17 cellular contexts compared by ENCODE assay signal in genomic region chr4:76705497-76705896, GRCh38.
DNase-seq lines count a peak whose midpoint lies in the region; ATAC-seq and TF ChIP-seq lines count a peak whose summit lies in the region.
"Had no signal": no experiment of that assay in that cellular context is flagged by ENCODE, and none has a peak within 500 bp of the region (broad histone marks: within the 10 kb centered on the region; RNA-seq: fewer than 3 reads in every experiment).

No MANE protein-coding gene starts in this region.

- H3K36me3 ChIP-seq in HCT116 (ENCODE audit: control insufficient read depth in 1 of 2, insufficient read depth in 2 of 2, low read length in 2 of 2): no peaks in the 10 kb centered on the region; a peak in 1 of 4 replicates
- H3K36me3 ChIP-seq in gastroesophageal sphincter: no peaks in the 10 kb centered on the region
- H3K36me3 ChIP-seq in thoracic aorta: no peaks in the 10 kb centered on the region

- RAD21 ChIA-PET in HCT116 (lab: Charles Lee; ENCODE audit: low non-redundant PET in 1 of 2, low total read pairs in 2 of 2, uncharacterized antibody in 2 of 2, unreplicated experiment in 2 of 2): no interaction called here

- H3K27ac ChIP-seq in HCT116 (ENCODE audit: low read depth, low read length): peak overlapping the region; percentile 86
- H3K27ac ChIP-seq in gastroesophageal sphincter: peak overlapping the region in 3 of 4 donors; percentile 20 to 72 (median 64)
- H3K27ac ChIP-seq in thoracic aorta: peak overlapping the region; percentile 69 to 76

- ATAC-seq in HCT116: no peak
- ATAC-seq in gastroesophageal sphincter: no peak
- no peak for ATAC-seq in thoracic aorta (ENCODE audit: insufficient number of reproducible peaks, low FRiP score, low read depth)
- ATAC-seq in GM18868 (IDR thresholded peaks at IDR 0.05; ENCODE audit: unreplicated experiment): no peak
- ATAC-seq: activated naive CD4-positive, alpha-beta T cell treated with anti-CD3 and anti-CD28 coated beads, Interleukin-2, amount 50 U/mL, for 72 hours; effector memory CD8-positive, alpha-beta T cell had no signal

- H3K4me2 ChIP-seq in HCT116 (ENCODE audit: low read length): peak overlapping the region; percentile 69

- H3K9me3 Mint-ChIP-seq in activated T-helper 1 cell treated with anti-CD3 and anti-CD28 coated beads, Interleukin-12 subunit alpha, Interleukin-12 subunit beta, Interleukin-2, Interleukin-4 antibody, amounts not matched to agents 30 ng/mL and 10 ng/mL and 1 ng/mL, durations not matched to agents 14 hours and 24 hours and 36 hours: no peaks in the 10 kb centered on the region
- H3K9me3 Mint-ChIP-seq: activated naive CD4-positive, alpha-beta T cell treated with anti-CD3 and anti-CD28 coated beads, Interleukin-2, amount 50 U/mL, for 72 hours; effector memory CD8-positive, alpha-beta T cell had no signal

- H3K9me2 ChIP-seq in HCT116 (ENCODE audit: insufficient read depth): no peaks in the 10 kb centered on the region

- H3K27me3 ChIP-seq in HCT116 (ENCODE audit: insufficient read depth, low read length): no peaks in the 10 kb centered on the region
- no peaks in the 10 kb centered on the region for H3K27me3 ChIP-seq in gastroesophageal sphincter
- no peaks in the 10 kb centered on the region for H3K27me3 ChIP-seq in thoracic aorta (replicated peaks; ENCODE audit: insufficient read depth)

- peaks cover 6% of the 10 kb centered on the region for H3K27me3 Mint-ChIP-seq in activated T-helper 1 cell treated with anti-CD3 and anti-CD28 coated beads, Interleukin-12 subunit alpha, Interleukin-12 subunit beta, Interleukin-2, Interleukin-4 antibody, amounts not matched to agents 30 ng/mL and 10 ng/mL and 1 ng/mL, durations not matched to agents 14 hours and 24 hours and 36 hours (ENCODE audit: insufficient read depth)

- H3K4me3 Mint-ChIP-seq in activated T-helper 1 cell treated with anti-CD3 and anti-CD28 coated beads, Interleukin-12 subunit alpha, Interleukin-12 subunit beta, Interleukin-2, Interleukin-4 antibody, amounts not matched to agents 30 ng/mL and 10 ng/mL and 1 ng/mL, durations not matched to agents 14 hours and 24 hours and 36 hours: no peak overlapping the region
- H3K4me3 Mint-ChIP-seq: B cell; effector memory CD8-positive, alpha-beta T cell had no signal

- TF ChIP-seq CTCF in HCT116 (IDR thresholded peaks at IDR 0.05 in 2 of 3, conservative IDR thresholded peaks at IDR 0.05 in 1 of 3; ENCODE audit: borderline replicate concordance in 1 of 3, insufficient read depth in 1 of 3, low read depth in 2 of 3, low read length in 2 of 3) (no peak), astrocyte of the spinal cord (IDR thresholded peaks at IDR 0.05; ENCODE audit: low read depth, low read length) (no peak), gastroesophageal sphincter (IDR thresholded peaks at IDR 0.05) (no peak), thoracic aorta (IDR thresholded peaks at IDR 0.05) (no peak)

- no peaks in the 10 kb centered on the region for H3K4me1 Mint-ChIP-seq in activated T-helper 1 cell treated with anti-CD3 and anti-CD28 coated beads, Interleukin-12 subunit alpha, Interleukin-12 subunit beta, Interleukin-2, Interleukin-4 antibody, amounts not matched to agents 30 ng/mL and 10 ng/mL and 1 ng/mL, durations not matched to agents 14 hours and 24 hours and 36 hours (ENCODE audit: low read depth)
- H3K4me1 Mint-ChIP-seq: B cell had no signal

- no peaks in the 10 kb centered on the region for H4K20me1 ChIP-seq in HCT116 (ENCODE audit: insufficient read depth)

- no peak overlapping the region for H3K9ac ChIP-seq in HCT116 (ENCODE audit: low read length)

- no peak for TF ChIP-seq RAD21 in HCT116 (IDR thresholded peaks at IDR 0.05; ENCODE audit: low read depth)

- BruUV-seq in HCT116 (replicated peaks; lab: Mats Ljungman, UMichigan): no TSS peak

- intact Hi-C loops in HCT116 (cut with micrococcal nuclease): no loop called here
- intact Hi-C loops in activated T-helper 1 cell treated with anti-CD3 and anti-CD28 coated beads, Interleukin-12 subunit alpha, Interleukin-12 subunit beta, Interleukin-2, Interleukin-4 antibody, amounts not matched to agents 30 ng/mL and 10 ng/mL and 1 ng/mL, durations not matched to agents 14 hours and 24 hours and 36 hours (cut with micrococcal nuclease): no loop called here

- H3K79me2 ChIP-seq in HCT116 (ENCODE audit: insufficient read depth, low read length): peaks cover 41% of the 10 kb centered on the region

- DNase-seq in HCT116 (ENCODE audit: low read depth, low spot score) (no peak), astrocyte of the spinal cord (ENCODE audit: low read depth, low spot score) (peak; percentile 40), thoracic aorta (ENCODE audit: low spot score) (no peak), NCI-H524 (lab: John Stamatoyannopoulos, UW) (no peak), DMS53 (lab: John Stamatoyannopoulos, UW) (no peak)
- no peak for DNase-seq in activated T-helper 1 cell treated with anti-CD3 and anti-CD28 coated beads, Interleukin-12 subunit alpha, Interleukin-12 subunit beta, Interleukin-2, Interleukin-4 antibody, amounts not matched to agents 30 ng/mL and 10 ng/mL and 1 ng/mL, durations not matched to agents 14 hours and 24 hours and 36 hours (ENCODE audit: low spot score)
- DNase-seq: activated CD4-positive, alpha-beta T cell treated with anti-CD3 and anti-CD28 coated beads, Interleukin-2, amount 50 U/mL, for 48 hours; activated T-cell treated with anti-CD3 and anti-CD28 coated beads, Interleukin-2, amount 50 U/mL, for 1 hour; DMS153; effector memory CD8-positive, alpha-beta T cell; NCI-H1417; NCI-H2171; NCI-H748 treated with DMSO at 0.1 percent for 48 hours had no signal

- TF ChIP-seq EP300 in gastroesophageal sphincter (IDR thresholded peaks at IDR 0.05): no peak

- H3K4me1 ChIP-seq in HCT116 (ENCODE audit: control insufficient read depth in 1 of 2, insufficient read depth in 2 of 2, low read length in 2 of 2) (peaks cover 39 to 53% of the 10 kb centered on the region in 2 experiments), gastroesophageal sphincter (peaks cover 8 to 62% (median 31%) of the 10 kb centered on the region in 3 donors), thoracic aorta (ENCODE audit: control insufficient read depth in 1 of 2, low read depth in 2 of 2) (peaks cover 48 to 94% of the 10 kb centered on the region in 2 donors)

- H3K4me3 ChIP-seq in HCT116 (replicated peaks in 1 of 2; ENCODE audit: low read depth in 1 of 2, low read length in 2 of 2) (no peak overlapping the region), astrocyte of the spinal cord (ENCODE audit: low read depth, low read length) (no peak overlapping the region), gastroesophageal sphincter (no peak overlapping the region), thoracic aorta (no peak overlapping the region)

- 40 to 45% methylated on average over 1 of the region's 1 CpG for WGBS in gastroesophageal sphincter (ENCODE audit: low coverage in 1 of 2), 2 donors

- POLR2A ChIA-PET in HCT116 (lab: Charles Lee): no interaction called here

- CTCF ChIA-PET in HCT116 (lab: Charles Lee): no interaction called here

- in situ Hi-C loops in astrocyte of the spinal cord (cut with HindIII; ENCODE audit: low sequenced_read_pairs): no loop called here

- H3K9me3 ChIP-seq in HCT116 (ENCODE audit: control insufficient read depth in 1 of 2, insufficient read depth in 1 of 2, low read depth in 1 of 2, low read length in 2 of 2) (no peaks in the 10 kb centered on the region), gastroesophageal sphincter (no peaks in the 10 kb centered on the region), thoracic aorta (no peaks in the 10 kb centered on the region)

- H2AFZ ChIP-seq in HCT116 (ENCODE audit: low read depth, low read length, poor library complexity, severe bottlenecking): no peak overlapping the region

- no peak overlapping the region for H3K27ac Mint-ChIP-seq in activated T-helper 1 cell treated with anti-CD3 and anti-CD28 coated beads, Interleukin-12 subunit alpha, Interleukin-12 subunit beta, Interleukin-2, Interleukin-4 antibody, amounts not matched to agents 30 ng/mL and 10 ng/mL and 1 ng/mL, durations not matched to agents 14 hours and 24 hours and 36 hours
- H3K27ac Mint-ChIP-seq: activated naive CD4-positive, alpha-beta T cell treated with anti-CD3 and anti-CD28 coated beads, Interleukin-2, amount 50 U/mL, for 72 hours; B cell; effector memory CD8-positive, alpha-beta T cell had no signal

- TF ChIP-seq POLR2A in HCT116 (IDR thresholded peaks at IDR 0.05; ENCODE audit: borderline replicate concordance, extremely low read depth, insufficient read depth, insufficient read length) (no peak), gastroesophageal sphincter (IDR thresholded peaks at IDR 0.05) (no peak)

- H3K36me3 Mint-ChIP-seq in activated T-helper 1 cell treated with anti-CD3 and anti-CD28 coated beads, Interleukin-12 subunit alpha, Interleukin-12 subunit beta, Interleukin-2, Interleukin-4 antibody, amounts not matched to agents 30 ng/mL and 10 ng/mL and 1 ng/mL, durations not matched to agents 14 hours and 24 hours and 36 hours (ENCODE audit: low read depth): no peaks in the 10 kb centered on the region
- H3K36me3 Mint-ChIP-seq: activated naive CD4-positive, alpha-beta T cell treated with anti-CD3 and anti-CD28 coated beads, Interleukin-2, amount 50 U/mL, for 72 hours had no signal

TF ChIP-seq in HCT116, 20 proteins besides CTCF, POLR2A, EP300 and RAD21 (continues in another document):
- no peak for TF ChIP-seq CEBPB (IDR thresholded peaks at IDR 0.05; ENCODE audit: low read depth)
- TF ChIP-seq EGR1 (IDR thresholded peaks at IDR 0.05; ENCODE audit: low read depth): no peak
- TF ChIP-seq ZBTB33 (IDR thresholded peaks at IDR 0.05; ENCODE audit: extremely low read depth, insufficient replicate concordance, low read length): no peak
- TF ChIP-seq SIN3A (IDR thresholded peaks at IDR 0.05; ENCODE audit: low read depth): no peak
- TF ChIP-seq YY1 (IDR thresholded peaks at IDR 0.05; ENCODE audit: extremely low read depth, insufficient replicate concordance, low read depth, low read length): no peak
- no peak for TF ChIP-seq ELF1 (IDR thresholded peaks at IDR 0.05; ENCODE audit: borderline replicate concordance, low read depth)
- TF ChIP-seq SRF (IDR thresholded peaks at IDR 0.05; ENCODE audit: low read depth): no peak
